Comparison of ENCODE assay signal across 21 cellular contexts in genomic region chr5:3258050-3258449, GRCh38.
"Had no signal": no experiment of that assay in that cellular context is flagged by ENCODE, and none has a peak within 500 bp of the region (broad histone marks: within the 10 kb centered on the region; RNA-seq: fewer than 3 reads in every experiment).

No MANE protein-coding gene starts in this region.

- H3K27me3 Mint-ChIP-seq: dendritic cell treated with granulocyte-macrophage colony-stimulating factor and Interleukin-4, amounts not matched to agents 40 ng/mL and 50 ng/mL, for 4 days had no signal

- H3K4me3 ChIP-seq: hepatocyte, mucosa of descending colon, ovary, sigmoid colon, skin epidermis, stomach had no signal

- H3K4me1 Mint-ChIP-seq: naive thymus-derived CD8-positive, alpha-beta T cell had no signal

- H3K27ac ChIP-seq: foreskin keratinocyte, hepatocyte, ovary, sigmoid colon, skin epidermis, stomach had no signal

- H3K4me3 Mint-ChIP-seq: dendritic cell treated with granulocyte-macrophage colony-stimulating factor and Interleukin-4, amounts not matched to agents 40 ng/mL and 50 ng/mL, for 4 days; naive thymus-derived CD8-positive, alpha-beta T cell; neural crest cell had no signal

- FAIRE-seq: colon, kidney, urothelium cell line had no signal

- H3K9me3 ChIP-seq: ovary, sigmoid colon, stomach had no signal

- H3K36me3 ChIP-seq: ovary, sigmoid colon, stomach had no signal

- H3K27ac Mint-ChIP-seq: dendritic cell treated with granulocyte-macrophage colony-stimulating factor and Interleukin-4, amounts not matched to agents 40 ng/mL and 50 ng/mL, for 4 days; naive thymus-derived CD8-positive, alpha-beta T cell; progenitor cell of endocrine pancreas had no signal

- H3K36me3 Mint-ChIP-seq: naive thymus-derived CD8-positive, alpha-beta T cell had no signal

- DNase-seq: cerebellar nuclear complex; foreskin keratinocyte; kidney; left cardiac atrium; left ventricle myocardium superior; mucosa of descending colon; naive thymus-derived CD8-positive, alpha-beta T cell; ovary; retina; sigmoid colon; stimulated activated CD4-positive, alpha-beta T cell treated with anti-CD3 and anti-CD28 coated beads, Interleukin-12 subunit alpha, Interleukin-12 subunit beta, amount 100 ng/mL, for 4 hours; stimulated activated naive CD4-positive, alpha-beta T cell; stomach; trophoblast cell had no signal

- H3K4me1 ChIP-seq: foreskin keratinocyte, sigmoid colon, stomach had no signal

- H3K27me3 ChIP-seq: foreskin keratinocyte, hepatocyte, ovary, sigmoid colon, stomach had no signal

- ATAC-seq: foreskin keratinocyte; left cardiac atrium; left ventricle myocardium superior; mucosa of descending colon; naive thymus-derived CD8-positive, alpha-beta T cell had no signal

- H3K4me2 ChIP-seq: hepatocyte had no signal

- H3K79me2 ChIP-seq: hepatocyte had no signal

- H2AFZ ChIP-seq: hepatocyte had no signal
